1 cellular context compared by ENCODE assay signal in the genomic region with DNA sequence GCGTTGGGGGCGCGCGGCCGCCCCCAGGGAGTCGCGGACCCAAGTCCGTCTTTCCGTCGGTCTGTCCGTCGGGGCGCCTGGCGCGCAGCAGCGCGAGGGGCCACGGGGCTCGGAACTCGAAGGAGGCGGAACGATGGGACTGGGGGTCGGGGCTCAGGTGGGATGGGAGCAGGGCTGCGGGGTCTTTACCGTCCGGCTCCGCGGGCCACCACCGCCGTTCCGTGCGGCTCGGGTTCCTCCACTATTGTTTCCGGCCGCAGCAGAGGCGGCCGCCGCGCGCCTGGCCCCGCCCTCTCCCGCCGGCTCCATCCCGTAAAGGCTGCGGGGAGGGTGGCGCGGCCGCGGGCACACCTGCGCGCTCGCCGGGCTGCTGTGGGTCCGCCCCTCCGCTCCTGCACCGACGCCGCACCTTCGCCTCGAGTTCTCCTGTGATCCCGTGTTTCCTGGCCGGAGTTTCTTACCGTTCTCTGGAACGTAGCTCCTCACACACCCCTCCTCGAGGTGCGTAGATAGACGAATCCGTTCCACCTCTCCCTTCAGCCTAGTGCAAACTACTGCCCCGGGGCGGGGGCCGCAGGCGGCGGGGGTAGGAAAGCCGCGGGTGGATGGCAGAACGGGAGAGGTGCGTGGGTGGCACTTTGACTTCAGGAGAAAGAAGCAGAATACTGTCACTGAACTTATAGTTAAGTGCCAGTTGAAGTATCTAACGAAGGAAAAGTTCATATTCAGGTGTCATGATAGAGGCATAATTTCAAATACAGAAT.
A peak's percentile ranks its signal among the peaks of the same experiment; 100 is the strongest.
TF ChIP-seq lines count a peak whose summit lies in the region.

A gene (minus strand): TSS at position 243 of the 764 bp plus-strand sequence. CDS start 1,038 bp downstream, outside the sequence.

TF ChIP-seq in HepG2, 621 proteins besides CTCF, POLR2A, EP300 and RAD21 (continued from another document and continues in another):
- TF ChIP-seq, protein P1, sequence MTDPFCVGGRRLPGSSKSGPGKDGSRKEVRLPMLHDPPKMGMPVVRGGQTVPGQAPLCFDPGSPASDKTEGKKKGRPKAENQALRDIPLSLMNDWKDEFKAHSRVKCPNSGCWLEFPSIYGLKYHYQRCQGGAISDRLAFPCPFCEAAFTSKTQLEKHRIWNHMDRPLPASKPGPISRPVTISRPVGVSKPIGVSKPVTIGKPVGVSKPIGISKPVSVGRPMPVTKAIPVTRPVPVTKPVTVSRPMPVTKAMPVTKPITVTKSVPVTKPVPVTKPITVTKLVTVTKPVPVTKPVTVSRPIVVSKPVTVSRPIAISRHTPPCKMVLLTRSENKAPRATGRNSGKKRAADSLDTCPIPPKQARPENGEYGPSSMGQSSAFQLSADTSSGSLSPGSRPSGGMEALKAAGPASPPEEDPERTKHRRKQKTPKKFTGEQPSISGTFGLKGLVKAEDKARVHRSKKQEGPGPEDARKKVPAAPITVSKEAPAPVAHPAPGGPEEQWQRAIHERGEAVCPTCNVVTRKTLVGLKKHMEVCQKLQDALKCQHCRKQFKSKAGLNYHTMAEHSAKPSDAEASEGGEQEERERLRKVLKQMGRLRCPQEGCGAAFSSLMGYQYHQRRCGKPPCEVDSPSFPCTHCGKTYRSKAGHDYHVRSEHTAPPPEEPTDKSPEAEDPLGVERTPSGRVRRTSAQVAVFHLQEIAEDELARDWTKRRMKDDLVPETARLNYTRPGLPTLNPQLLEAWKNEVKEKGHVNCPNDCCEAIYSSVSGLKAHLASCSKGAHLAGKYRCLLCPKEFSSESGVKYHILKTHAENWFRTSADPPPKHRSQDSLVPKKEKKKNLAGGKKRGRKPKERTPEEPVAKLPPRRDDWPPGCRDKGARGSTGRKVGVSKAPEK (CRISPR knock-in tag; IDR thresholded peaks at IDR 0.05; ENCODE audit: borderline replicate concordance): no peak
- TF ChIP-seq NKX3-1 (CRISPR knock-in tag; IDR thresholded peaks at IDR 0.05) (no peak; the same call in 1 of the 2 replicates), ZNF282 (IDR thresholded peaks at IDR 0.05; ENCODE audit: partially characterized antibody) (no peak), TGIF2 (CRISPR knock-in tag; IDR thresholded peaks at IDR 0.05) (no peak), PHF21A (CRISPR knock-in tag; IDR thresholded peaks at IDR 0.05) (peak; percentile 27; the same call in 1 of the 2 replicates), ZFP62 (CRISPR knock-in tag; IDR thresholded peaks at IDR 0.05) (no peak), KAT7 (CRISPR knock-in tag; IDR thresholded peaks at IDR 0.05; ENCODE audit: borderline replicate concordance) (peak; percentile 98; the same call in 1 of the 2 replicates), ZNF816 (CRISPR knock-in tag; IDR thresholded peaks at IDR 0.05; ENCODE audit: borderline replicate concordance) (no peak; the same call in 1 of the 2 replicates), ZNF746 (CRISPR knock-in tag; IDR thresholded peaks at IDR 0.05) (peak; percentile 35; the same call in 1 of the 2 replicates), ZFP82 (CRISPR knock-in tag; IDR thresholded peaks at IDR 0.05; ENCODE audit: borderline replicate concordance) (no peak), KLF11 (CRISPR knock-in tag; IDR thresholded peaks at IDR 0.05) (no peak), SMC3 (IDR thresholded peaks at IDR 0.05; ENCODE audit: low read length) (no peak), KDM3A (CRISPR knock-in tag; IDR thresholded peaks at IDR 0.05; ENCODE audit: low read depth) (no peak), MTA3 (CRISPR knock-in tag; IDR thresholded peaks at IDR 0.05) (no peak), STAG1 (CRISPR knock-in tag; IDR thresholded peaks at IDR 0.05) (no peak), NR2F6 (IDR thresholded peaks at IDR 0.05) (no peak), NR2F6 (CRISPR knock-in tag; IDR thresholded peaks at IDR 0.05) (no peak), REL (CRISPR knock-in tag; conservative IDR thresholded peaks at IDR 0.05) (no peak), DNMT3B (CRISPR knock-in tag; conservative IDR thresholded peaks at IDR 0.05) (no peak), RFXAP (CRISPR knock-in tag; IDR thresholded peaks at IDR 0.05; ENCODE audit: borderline replicate concordance) (no peak; the same call in 1 of the 2 replicates), FOXA3 (CRISPR knock-in tag; IDR thresholded peaks at IDR 0.05) (no peak; the same call in 1 of the 2 replicates), FOXM1 (CRISPR knock-in tag; IDR thresholded peaks at IDR 0.05) (no peak), ZNF160 (CRISPR knock-in tag; IDR thresholded peaks at IDR 0.05) (no peak), ZNF235 (CRISPR knock-in tag; IDR thresholded peaks at IDR 0.05; ENCODE audit: borderline replicate concordance) (no peak), ZNF572 (CRISPR knock-in tag; IDR thresholded peaks at IDR 0.05) (no peak), ZNF343 (CRISPR knock-in tag; IDR thresholded peaks at IDR 0.05) (no peak), MXI1 (IDR thresholded peaks at IDR 0.05; ENCODE audit: borderline replicate concordance, low read depth, low read length) (no peak; the same call in 2 of the 3 replicates), ZNF660 (CRISPR knock-in tag; IDR thresholded peaks at IDR 0.05; ENCODE audit: borderline replicate concordance, low read depth) (no peak), HNRNPK (IDR thresholded peaks at IDR 0.05; ENCODE audit: low read depth, low read length, poor library complexity, severe bottlenecking) (peak; percentile 66), RBM39 (IDR thresholded peaks at IDR 0.05; ENCODE audit: low read depth, low read length, poor library complexity, severe bottlenecking) (peak; percentile 76), ZNF709 (CRISPR knock-in tag; IDR thresholded peaks at IDR 0.05) (no peak), ZBTB42 (CRISPR knock-in tag; IDR thresholded peaks at IDR 0.05) (no peak), SCMH1 (CRISPR knock-in tag; IDR thresholded peaks at IDR 0.05; ENCODE audit: borderline replicate concordance) (no peak), HMGA1 (CRISPR knock-in tag; conservative IDR thresholded peaks at IDR 0.05) (no peak), SNAPC2 (CRISPR knock-in tag; IDR thresholded peaks at IDR 0.05) (no peak), ZNF34 (CRISPR knock-in tag; IDR thresholded peaks at IDR 0.05; ENCODE audit: borderline replicate concordance) (peak; percentile 24; the same call in 1 of the 2 replicates), ZNF841 (CRISPR knock-in tag; IDR thresholded peaks at IDR 0.05; ENCODE audit: borderline replicate concordance) (no peak), SIN3B (IDR thresholded peaks at IDR 0.05; ENCODE audit: low read length) (no peak), KLF15 (CRISPR knock-in tag; IDR thresholded peaks at IDR 0.05; ENCODE audit: borderline replicate concordance) (no peak), ZNF256 (CRISPR knock-in tag; conservative IDR thresholded peaks at IDR 0.05) (no peak), ZNF501 (CRISPR knock-in tag; IDR thresholded peaks at IDR 0.05) (no peak)
- TF ChIP-seq, protein P2, sequence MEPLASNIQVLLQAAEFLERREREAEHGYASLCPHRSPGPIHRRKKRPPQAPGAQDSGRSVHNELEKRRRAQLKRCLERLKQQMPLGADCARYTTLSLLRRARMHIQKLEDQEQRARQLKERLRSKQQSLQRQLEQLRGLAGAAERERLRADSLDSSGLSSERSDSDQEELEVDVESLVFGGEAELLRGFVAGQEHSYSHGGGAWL (CRISPR knock-in tag; IDR thresholded peaks at IDR 0.05): no peak
- TF ChIP-seq, protein P3, sequence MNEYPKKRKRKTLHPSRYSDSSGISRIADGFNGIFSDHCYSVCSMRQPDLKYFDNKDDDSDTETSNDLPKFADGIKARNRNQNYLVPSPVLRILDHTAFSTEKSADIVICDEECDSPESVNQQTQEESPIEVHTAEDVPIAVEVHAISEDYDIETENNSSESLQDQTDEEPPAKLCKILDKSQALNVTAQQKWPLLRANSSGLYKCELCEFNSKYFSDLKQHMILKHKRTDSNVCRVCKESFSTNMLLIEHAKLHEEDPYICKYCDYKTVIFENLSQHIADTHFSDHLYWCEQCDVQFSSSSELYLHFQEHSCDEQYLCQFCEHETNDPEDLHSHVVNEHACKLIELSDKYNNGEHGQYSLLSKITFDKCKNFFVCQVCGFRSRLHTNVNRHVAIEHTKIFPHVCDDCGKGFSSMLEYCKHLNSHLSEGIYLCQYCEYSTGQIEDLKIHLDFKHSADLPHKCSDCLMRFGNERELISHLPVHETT (CRISPR knock-in tag; conservative IDR thresholded peaks at IDR 0.05): 0 out of 2 replicates have a peak, but pooled peaks have one; percentile 62
- TF ChIP-seq, protein P4, sequence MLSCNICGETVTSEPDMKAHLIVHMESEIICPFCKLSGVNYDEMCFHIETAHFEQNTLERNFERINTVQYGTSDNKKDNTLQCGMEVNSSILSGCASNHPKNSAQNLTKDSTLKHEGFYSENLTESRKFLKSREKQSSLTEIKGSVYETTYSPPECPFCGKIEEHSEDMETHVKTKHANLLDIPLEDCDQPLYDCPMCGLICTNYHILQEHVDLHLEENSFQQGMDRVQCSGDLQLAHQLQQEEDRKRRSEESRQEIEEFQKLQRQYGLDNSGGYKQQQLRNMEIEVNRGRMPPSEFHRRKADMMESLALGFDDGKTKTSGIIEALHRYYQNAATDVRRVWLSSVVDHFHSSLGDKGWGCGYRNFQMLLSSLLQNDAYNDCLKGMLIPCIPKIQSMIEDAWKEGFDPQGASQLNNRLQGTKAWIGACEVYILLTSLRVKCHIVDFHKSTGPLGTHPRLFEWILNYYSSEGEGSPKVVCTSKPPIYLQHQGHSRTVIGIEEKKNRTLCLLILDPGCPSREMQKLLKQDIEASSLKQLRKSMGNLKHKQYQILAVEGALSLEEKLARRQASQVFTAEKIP (CRISPR knock-in tag; IDR thresholded peaks at IDR 0.05; ENCODE audit: borderline replicate concordance): no peak
- TF ChIP-seq, protein P5, sequence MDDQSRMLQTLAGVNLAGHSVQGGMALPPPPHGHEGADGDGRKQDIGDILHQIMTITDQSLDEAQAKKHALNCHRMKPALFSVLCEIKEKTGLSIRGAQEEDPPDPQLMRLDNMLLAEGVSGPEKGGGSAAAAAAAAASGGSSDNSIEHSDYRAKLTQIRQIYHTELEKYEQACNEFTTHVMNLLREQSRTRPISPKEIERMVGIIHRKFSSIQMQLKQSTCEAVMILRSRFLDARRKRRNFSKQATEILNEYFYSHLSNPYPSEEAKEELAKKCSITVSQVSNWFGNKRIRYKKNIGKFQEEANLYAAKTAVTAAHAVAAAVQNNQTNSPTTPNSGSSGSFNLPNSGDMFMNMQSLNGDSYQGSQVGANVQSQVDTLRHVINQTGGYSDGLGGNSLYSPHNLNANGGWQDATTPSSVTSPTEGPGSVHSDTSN (CRISPR knock-in tag; IDR thresholded peaks at IDR 0.05; ENCODE audit: borderline replicate concordance): no peak
- TF ChIP-seq, protein P6, sequence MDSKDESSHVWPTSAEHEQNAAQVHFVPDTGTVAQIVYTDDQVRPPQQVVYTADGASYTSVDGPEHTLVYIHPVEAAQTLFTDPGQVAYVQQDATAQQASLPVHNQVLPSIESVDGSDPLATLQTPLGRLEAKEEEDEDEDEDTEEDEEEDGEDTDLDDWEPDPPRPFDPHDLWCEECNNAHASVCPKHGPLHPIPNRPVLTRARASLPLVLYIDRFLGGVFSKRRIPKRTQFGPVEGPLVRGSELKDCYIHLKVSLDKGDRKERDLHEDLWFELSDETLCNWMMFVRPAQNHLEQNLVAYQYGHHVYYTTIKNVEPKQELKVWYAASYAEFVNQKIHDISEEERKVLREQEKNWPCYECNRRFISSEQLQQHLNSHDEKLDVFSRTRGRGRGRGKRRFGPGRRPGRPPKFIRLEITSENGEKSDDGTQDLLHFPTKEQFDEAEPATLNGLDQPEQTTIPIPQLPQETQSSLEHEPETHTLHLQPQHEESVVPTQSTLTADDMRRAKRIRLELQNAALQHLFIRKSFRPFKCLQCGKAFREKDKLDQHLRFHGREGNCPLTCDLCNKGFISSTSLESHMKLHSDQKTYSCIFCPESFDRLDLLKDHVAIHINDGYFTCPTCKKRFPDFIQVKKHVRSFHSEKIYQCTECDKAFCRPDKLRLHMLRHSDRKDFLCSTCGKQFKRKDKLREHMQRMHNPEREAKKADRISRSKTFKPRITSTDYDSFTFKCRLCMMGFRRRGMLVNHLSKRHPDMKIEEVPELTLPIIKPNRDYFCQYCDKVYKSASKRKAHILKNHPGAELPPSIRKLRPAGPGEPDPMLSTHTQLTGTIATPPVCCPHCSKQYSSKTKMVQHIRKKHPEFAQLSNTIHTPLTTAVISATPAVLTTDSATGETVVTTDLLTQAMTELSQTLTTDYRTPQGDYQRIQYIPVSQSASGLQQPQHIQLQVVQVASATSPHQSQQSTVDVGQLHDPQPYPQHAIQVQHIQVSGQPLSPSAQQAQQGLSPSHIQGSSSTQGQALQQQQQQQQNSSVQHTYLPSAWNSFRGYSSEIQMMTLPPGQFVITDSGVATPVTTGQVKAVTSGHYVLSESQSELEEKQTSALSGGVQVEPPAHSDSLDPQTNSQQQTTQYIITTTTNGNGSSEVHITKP (CRISPR knock-in tag; IDR thresholded peaks at IDR 0.05; ENCODE audit: low read depth): peak; percentile 99
- TF ChIP-seq, protein P7, sequence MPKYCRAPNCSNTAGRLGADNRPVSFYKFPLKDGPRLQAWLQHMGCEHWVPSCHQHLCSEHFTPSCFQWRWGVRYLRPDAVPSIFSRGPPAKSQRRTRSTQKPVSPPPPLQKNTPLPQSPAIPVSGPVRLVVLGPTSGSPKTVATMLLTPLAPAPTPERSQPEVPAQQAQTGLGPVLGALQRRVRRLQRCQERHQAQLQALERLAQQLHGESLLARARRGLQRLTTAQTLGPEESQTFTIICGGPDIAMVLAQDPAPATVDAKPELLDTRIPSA (CRISPR knock-in tag; IDR thresholded peaks at IDR 0.05; ENCODE audit: borderline replicate concordance): no peak
- TF ChIP-seq, protein P8, sequence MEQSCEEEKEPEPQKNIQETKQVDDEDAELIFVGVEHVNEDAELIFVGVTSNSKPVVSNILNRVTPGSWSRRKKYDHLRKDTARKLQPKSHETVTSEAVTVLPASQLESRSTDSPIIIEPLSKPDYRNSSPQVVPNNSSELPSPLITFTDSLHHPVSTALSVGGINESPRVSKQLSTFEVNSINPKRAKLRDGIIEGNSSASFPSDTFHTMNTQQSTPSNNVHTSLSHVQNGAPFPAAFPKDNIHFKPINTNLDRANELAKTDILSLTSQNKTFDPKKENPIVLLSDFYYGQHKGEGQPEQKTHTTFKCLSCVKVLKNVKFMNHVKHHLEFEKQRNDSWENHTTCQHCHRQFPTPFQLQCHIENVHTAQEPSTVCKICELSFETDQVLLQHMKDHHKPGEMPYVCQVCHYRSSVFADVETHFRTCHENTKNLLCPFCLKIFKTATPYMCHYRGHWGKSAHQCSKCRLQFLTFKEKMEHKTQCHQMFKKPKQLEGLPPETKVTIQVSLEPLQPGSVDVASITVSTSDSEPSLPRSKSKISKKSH (CRISPR knock-in tag; IDR thresholded peaks at IDR 0.05; ENCODE audit: borderline replicate concordance): no peak
- TF ChIP-seq, protein P9, sequence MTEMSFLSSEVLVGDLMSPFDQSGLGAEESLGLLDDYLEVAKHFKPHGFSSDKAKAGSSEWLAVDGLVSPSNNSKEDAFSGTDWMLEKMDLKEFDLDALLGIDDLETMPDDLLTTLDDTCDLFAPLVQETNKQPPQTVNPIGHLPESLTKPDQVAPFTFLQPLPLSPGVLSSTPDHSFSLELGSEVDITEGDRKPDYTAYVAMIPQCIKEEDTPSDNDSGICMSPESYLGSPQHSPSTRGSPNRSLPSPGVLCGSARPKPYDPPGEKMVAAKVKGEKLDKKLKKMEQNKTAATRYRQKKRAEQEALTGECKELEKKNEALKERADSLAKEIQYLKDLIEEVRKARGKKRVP (CRISPR knock-in tag; IDR thresholded peaks at IDR 0.05): no peak
- TF ChIP-seq, protein P10, sequence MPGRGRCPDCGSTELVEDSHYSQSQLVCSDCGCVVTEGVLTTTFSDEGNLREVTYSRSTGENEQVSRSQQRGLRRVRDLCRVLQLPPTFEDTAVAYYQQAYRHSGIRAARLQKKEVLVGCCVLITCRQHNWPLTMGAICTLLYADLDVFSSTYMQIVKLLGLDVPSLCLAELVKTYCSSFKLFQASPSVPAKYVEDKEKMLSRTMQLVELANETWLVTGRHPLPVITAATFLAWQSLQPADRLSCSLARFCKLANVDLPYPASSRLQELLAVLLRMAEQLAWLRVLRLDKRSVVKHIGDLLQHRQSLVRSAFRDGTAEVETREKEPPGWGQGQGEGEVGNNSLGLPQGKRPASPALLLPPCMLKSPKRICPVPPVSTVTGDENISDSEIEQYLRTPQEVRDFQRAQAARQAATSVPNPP (CRISPR knock-in tag; IDR thresholded peaks at IDR 0.05): no peak
